13 cellular contexts compared by ENCODE assay signal in the genomic region with DNA sequence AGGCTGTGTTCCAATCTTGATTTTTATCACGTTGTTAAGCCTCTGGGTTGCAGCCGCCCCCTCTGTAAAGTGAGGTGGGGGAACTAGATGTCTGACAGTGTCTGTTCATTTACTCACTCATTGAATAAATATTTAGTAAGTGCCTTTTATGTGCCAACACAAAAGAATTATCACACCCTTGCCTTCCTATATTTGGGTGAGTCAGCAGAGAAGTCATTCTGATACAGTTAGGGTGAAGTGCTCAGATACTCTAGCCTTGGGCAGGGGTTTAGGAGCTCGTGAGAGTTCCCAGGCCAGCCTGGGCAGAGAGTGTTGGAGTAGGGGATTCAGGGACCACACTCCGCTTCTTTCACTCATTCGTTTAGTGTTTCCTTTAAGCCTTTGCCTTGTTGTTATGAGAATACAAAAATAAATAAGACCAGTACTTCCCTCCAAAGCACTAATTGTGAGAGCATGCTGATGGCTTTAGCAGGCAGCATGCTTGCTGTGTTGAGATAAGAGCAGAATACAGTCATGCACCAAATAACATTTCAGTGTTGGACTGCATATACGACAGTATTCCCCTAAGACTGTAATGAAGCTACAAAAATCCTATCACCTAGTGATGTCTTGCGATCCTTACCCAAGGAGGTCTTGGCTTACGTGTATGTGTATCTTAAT.
DNase-seq lines count a peak whose midpoint lies in the region; ATAC-seq and TF ChIP-seq lines count a peak whose summit lies in the region.
"Had no signal": no experiment of that assay in that cellular context is flagged by ENCODE, and none has a peak within 500 bp of the region (broad histone marks: within the 10 kb centered on the region; RNA-seq: fewer than 3 reads in every experiment).

No MANE protein-coding gene starts in this region.

- no peak for ATAC-seq in CD4-positive, alpha-beta T cell (ENCODE audit: poor library complexity)
- peak; percentile 66 for ATAC-seq in IMR-90 (ENCODE audit: low read depth)
- peak; percentile 47 for ATAC-seq in activated naive CD8-positive, alpha-beta T cell treated with anti-CD3 and anti-CD28 coated beads, Interleukin-2, amount 50 U/mL, for 24 hours
- ATAC-seq in memory B cell (ENCODE audit: low read depth) = no peak
- no peak for ATAC-seq in HG03159 (IDR thresholded peaks at IDR 0.05; ENCODE audit: unreplicated experiment)

- POLR2A ChIA-PET in CD4-positive, alpha-beta T cell (lab: Charles Lee) = interaction anchor here (1.0 kb wide), 1 partner anchor 25 kb away, joined by 4 read pairs; no protein-coding TSS in a partner anchor
- POLR2A ChIA-PET in IMR-90 (lab: Charles Lee; ENCODE audit: unreplicated experiment) = no interaction called here

- H3K4me1 Mint-ChIP-seq in CD4-positive, alpha-beta T cell (ENCODE audit: low read depth) = peaks cover 90% of the 10 kb centered on the region
- peaks cover 82% of the 10 kb centered on the region for H3K4me1 Mint-ChIP-seq in activated naive CD8-positive, alpha-beta T cell treated with anti-CD3 and anti-CD28 coated beads, Interleukin-2, amount 50 U/mL, for 24 hours
- peaks cover 33% of the 10 kb centered on the region for H3K4me1 Mint-ChIP-seq in memory B cell

- peak overlapping the region; percentile 16 for H3K4me3 Mint-ChIP-seq in CD4-positive, alpha-beta T cell
- H3K4me3 Mint-ChIP-seq in activated naive CD8-positive, alpha-beta T cell treated with anti-CD3 and anti-CD28 coated beads, Interleukin-2, amount 50 U/mL, for 24 hours = no peak overlapping the region
- H3K4me3 Mint-ChIP-seq in memory B cell = no peak overlapping the region

- no peak overlapping the region for H2BK120ac ChIP-seq in IMR-90 (ENCODE audit: low read depth, low read length)

- TF ChIP-seq CTCF in CD4-positive, alpha-beta T cell (IDR thresholded peaks at IDR 0.05) = no peak
- no peak for TF ChIP-seq CTCF in IMR-90 (conservative IDR thresholded peaks at IDR 0.05; ENCODE audit: low read depth, low read length)

- no peak overlapping the region for H2BK15ac ChIP-seq in IMR-90 (ENCODE audit: low read depth, low read length)

- H2AFZ ChIP-seq in IMR-90 (replicated peaks; ENCODE audit: low read length, poor library complexity) = no peak overlapping the region

- H2AK9ac ChIP-seq in IMR-90 (replicated peaks; ENCODE audit: low read depth, low read length, poor library complexity) = no peak overlapping the region

- peak overlapping the region; percentile 55 for H3K27ac Mint-ChIP-seq in CD4-positive, alpha-beta T cell
- peak overlapping the region; percentile 13 for H3K27ac Mint-ChIP-seq in activated naive CD8-positive, alpha-beta T cell treated with anti-CD3 and anti-CD28 coated beads, Interleukin-2, amount 50 U/mL, for 24 hours
- peak overlapping the region; percentile 17 for H3K27ac Mint-ChIP-seq in memory B cell

- H4K91ac ChIP-seq in IMR-90 (ENCODE audit: insufficient read depth, low read depth, low read length) = no peak overlapping the region

- peaks cover 50 to 86% of the 10 kb centered on the region in 2 experiments for H3K79me1 ChIP-seq in IMR-90 (ENCODE audit: low read depth in 1 of 2, low read length in 2 of 2)

- no peaks in the 10 kb centered on the region for H3K36me3 ChIP-seq in IMR-90 (ENCODE audit: control insufficient read depth, insufficient read depth, low read length)
- H3K36me3 ChIP-seq: ascending aorta had no signal

- H4K20me1 ChIP-seq in IMR-90 (ENCODE audit: insufficient read depth, low read length) = peaks cover 77% of the 10 kb centered on the region

- peaks cover 34% of the 10 kb centered on the region for H3K36me3 Mint-ChIP-seq in CD4-positive, alpha-beta T cell (ENCODE audit: low read depth)
- H3K36me3 Mint-ChIP-seq in activated naive CD8-positive, alpha-beta T cell treated with anti-CD3 and anti-CD28 coated beads, Interleukin-2, amount 50 U/mL, for 24 hours (ENCODE audit: low read depth) = peaks cover 20% of the 10 kb centered on the region
- H3K36me3 Mint-ChIP-seq in memory B cell = peaks cover 13% of the 10 kb centered on the region

- WGBS in IMR-90 (ENCODE audit: extremely low coverage in 2 of 2, insufficient read length in 1 of 2), 2 experiments = no CpG with 5 or more reads among the region's 8 CpGs

- no peak overlapping the region for H4K8ac ChIP-seq in IMR-90 (ENCODE audit: low read depth in 2 of 2, low read length in 2 of 2)

- TF ChIP-seq POLR2A in IMR-90 (IDR thresholded peaks at IDR 0.05; ENCODE audit: low read depth, low read length) = no peak

- CTCF ChIA-PET in CD4-positive, alpha-beta T cell (lab: Charles Lee) = interaction anchor here (0.8 kb wide), 1 partner anchor 40 kb away, joined by 3 read pairs; no protein-coding TSS in a partner anchor
- CTCF ChIA-PET in IMR-90 (lab: Yijun Ruan, JAX) = no interaction called here

- H2AK5ac ChIP-seq in IMR-90 (ENCODE audit: low read depth, low read length) = no peak overlapping the region

- H3K56ac ChIP-seq in IMR-90 (ENCODE audit: extremely low read depth, insufficient read depth, low read length) = no peak overlapping the region

- H4K5ac ChIP-seq in IMR-90 (ENCODE audit: low read depth, low read length) = no peak overlapping the region

- peak overlapping the region; percentile 83 for H3K14ac ChIP-seq in IMR-90 (replicated peaks; ENCODE audit: low read depth, low read length)

- H3K4me3 ChIP-seq in IMR-90 (ENCODE audit: insufficient read depth, low read depth, low read length) = no peak overlapping the region
- H3K4me3 ChIP-seq: ascending aorta, heart left ventricle had no signal

- no peak overlapping the region for H2BK20ac ChIP-seq in IMR-90 (ENCODE audit: low read depth, low read length)

- H3K9me3 Mint-ChIP-seq in CD4-positive, alpha-beta T cell = no peaks in the 10 kb centered on the region
- no peaks in the 10 kb centered on the region for H3K9me3 Mint-ChIP-seq in activated naive CD8-positive, alpha-beta T cell treated with anti-CD3 and anti-CD28 coated beads, Interleukin-2, amount 50 U/mL, for 24 hours
- no peaks in the 10 kb centered on the region for H3K9me3 Mint-ChIP-seq in memory B cell

- no peak overlapping the region for H3K27ac ChIP-seq in CD4-positive, alpha-beta T cell (ENCODE audit: low read depth, low read length)
- no peak overlapping the region for H3K27ac ChIP-seq in IMR-90 (ENCODE audit: insufficient read depth, low read length)
- H3K27ac ChIP-seq: ascending aorta had no signal

- H3K9ac ChIP-seq in IMR-90 (ENCODE audit: low read depth, low read length) = no peak overlapping the region

- TF ChIP-seq RAD21 in IMR-90 (IDR thresholded peaks at IDR 0.05; ENCODE audit: low read length) = no peak

- H3K4me2 ChIP-seq in IMR-90 (ENCODE audit: low read depth, low read length) = peak overlapping the region; percentile 29; the same call in 1 of the 2 replicates

- H3K27me3 Mint-ChIP-seq in CD4-positive, alpha-beta T cell = no peaks in the 10 kb centered on the region
- H3K27me3 Mint-ChIP-seq in activated naive CD8-positive, alpha-beta T cell treated with anti-CD3 and anti-CD28 coated beads, Interleukin-2, amount 50 U/mL, for 24 hours = no peaks in the 10 kb centered on the region
- no peaks in the 10 kb centered on the region for H3K27me3 Mint-ChIP-seq in memory B cell

- peak overlapping the region; percentile 72; the same call in 1 of the 2 replicates for H3K23ac ChIP-seq in IMR-90 (ENCODE audit: low read depth, low read length)

- peaks cover 16% of the 10 kb centered on the region for H3K4me1 ChIP-seq in IMR-90 (ENCODE audit: control insufficient read depth, insufficient read depth, low read length)

- peaks cover 43% of the 10 kb centered on the region for H3K9me1 ChIP-seq in IMR-90 (ENCODE audit: insufficient read depth, low read length)

- BruUV-seq in IMR-90 (replicated peaks; lab: Mats Ljungman, UMichigan) = no TSS peak

- H2BK5ac ChIP-seq in IMR-90 (ENCODE audit: low read depth, low read length, poor library complexity, severe bottlenecking) = peak overlapping the region; percentile 1

- DNase-seq in CD4-positive, alpha-beta T cell = no peak
- DNase-seq in IMR-90 (peak; percentile 58), memory B cell (ENCODE audit: low spot score in 2 of 2) (no peak), germinal center (ENCODE audit: low spot score) (no peak), COLO829 (ENCODE audit: low spot score) (no peak), SK-N-DZ (ENCODE audit: low spot score) (no peak)
- no peak for DNase-seq in activated naive CD8-positive, alpha-beta T cell treated with anti-CD3 and anti-CD28 coated beads, Interleukin-2, amount 50 U/mL, for 24 hours
- DNase-seq: activated CD4-positive, alpha-beta T cell treated with anti-CD3 and anti-CD28 coated beads for 4 hours; DND-41; heart left ventricle; NCI-H1694 treated with DMSO at 0.1 percent for 48 hours had no signal

- intact Hi-C loops in CD4-positive, alpha-beta T cell (cut with DNase I, micrococcal nuclease) = no loop called here
- intact Hi-C loops in IMR-90 (cut with micrococcal nuclease) = loop anchor here (5.0 to 10.0 kb wide), 2 partner anchors 33 to 814 kb away; no protein-coding TSS in a partner anchor

- H3K9me3 ChIP-seq in CD4-positive, alpha-beta T cell (ENCODE audit: control insufficient read depth, low read length) = no peaks in the 10 kb centered on the region
- H3K9me3 ChIP-seq in IMR-90 (ENCODE audit: control insufficient read depth, insufficient read depth, low read length) = no peaks in the 10 kb centered on the region
- H3K9me3 ChIP-seq: ascending aorta had no signal

- H3K4ac ChIP-seq in IMR-90 (ENCODE audit: low read depth, low read length) = no peak overlapping the region

- no peak overlapping the region; the same call in 1 of the 2 replicates for H3K18ac ChIP-seq in IMR-90 (ENCODE audit: low read depth, low read length)

- in situ Hi-C loops in IMR-90 (cut with MboI; ENCODE audit: low sequenced_read_pairs) = loop anchor here (25.0 kb wide), 1 partner anchor 188 kb away; the partner anchor contains the start of gene VPS26C

- no peaks in the 10 kb centered on the region for H3K27me3 ChIP-seq in CD4-positive, alpha-beta T cell (ENCODE audit: control insufficient read depth, insufficient read depth, low read length)
- H3K27me3 ChIP-seq in IMR-90 (ENCODE audit: control insufficient read depth, insufficient read depth, low read length) = no peaks in the 10 kb centered on the region
- H3K27me3 ChIP-seq: ascending aorta, heart left ventricle had no signal

- dilution Hi-C loops in IMR-90 (cut with HindIII; ENCODE audit: low sequenced_read_pairs, unreplicated experiment) = no loop called here

TF ChIP-seq in IMR-90, 13 proteins besides CTCF, POLR2A, EP300 and RAD21 (continues in another document):
- TF ChIP-seq MAZ (IDR thresholded peaks at IDR 0.05; ENCODE audit: borderline replicate concordance, low read depth, low read length) (no peak), USF2 (IDR thresholded peaks at IDR 0.05; ENCODE audit: low read depth, low read length) (no peak), RCOR1 (IDR thresholded peaks at IDR 0.05; ENCODE audit: insufficient replicate concordance, low read length) (no peak), BHLHE40 (IDR thresholded peaks at IDR 0.05; ENCODE audit: low read depth, low read length) (no peak)

Comparison
In these comparisons a context has a peak if more than half of its experiments do, and no peak if none do; other contexts are left out.
1. ATAC-seq: peak in IMR-90 (single experiment) and activated naive CD8-positive, alpha-beta T cell treated with anti-CD3 and anti-CD28 coated beads, Interleukin-2, amount 50 U/mL, for 24 hours (single experiment); none in CD4-positive, alpha-beta T cell (single experiment), memory B cell (single experiment) and HG03159 (single experiment).
2. Peak in every context shown above with its lines, with median percentiles within 50 percentile points of each other: H3K27ac Mint-ChIP-seq.